In genomic region chr14:96698846-96699543, GRCh38 we compare ENCODE assay signal across 9 cellular contexts.
DNase-seq lines count a peak whose midpoint lies in the region; ATAC-seq and TF ChIP-seq lines count a peak whose summit lies in the region.
"Had no signal": no experiment of that assay in that cellular context is flagged by ENCODE, and none has a peak within 500 bp of the region (broad histone marks: within the 10 kb centered on the region; RNA-seq: fewer than 3 reads in every experiment).

No MANE protein-coding gene starts in this region.

- TF ChIP-seq CTCF in GM12875 (IDR thresholded peaks at IDR 0.05; ENCODE audit: borderline replicate concordance, insufficient read depth, low read depth, low read length): peak; percentile 69

- H3K4me3 Mint-ChIP-seq in memory B cell: no peak overlapping the region

- peaks cover 13% of the 10 kb centered on the region for H3K27me3 Mint-ChIP-seq in memory B cell

- no peaks in the 10 kb centered on the region for H3K4me1 Mint-ChIP-seq in memory B cell

- ATAC-seq in GM21360 (IDR thresholded peaks at IDR 0.05; ENCODE audit: unreplicated experiment): peak; percentile 87
- ATAC-seq in memory B cell (ENCODE audit: low read depth): peak; percentile 86
- ATAC-seq in HG02623 (IDR thresholded peaks at IDR 0.05; ENCODE audit: unreplicated experiment): no peak

- no peak overlapping the region for H3K27ac Mint-ChIP-seq in memory B cell

- H3K36me3 Mint-ChIP-seq in memory B cell: no peaks in the 10 kb centered on the region

- DNase-seq in NCI-H69 (lab: John Stamatoyannopoulos, UW): peak; percentile 12
- DNase-seq in memory B cell (ENCODE audit: low spot score in 2 of 2): peak in 1 of 2 donors; percentile 3
- DNase-seq in NCI-H146 treated with DMSO at 0.1 percent for 48 hours (lab: John Stamatoyannopoulos, UW; ENCODE audit: unreplicated experiment): no peak
- no peak for DNase-seq in NCI-H2171 treated with DMSO at 0.1 percent for 48 hours (lab: John Stamatoyannopoulos, UW)
- DNase-seq: NCI-H2029 had no signal

- peaks cover 2% of the 10 kb centered on the region for H3K9me3 Mint-ChIP-seq in memory B cell

- no peak overlapping the region for H3K4me3 ChIP-seq in GM12875 (ENCODE audit: low read depth, low read length)
- H3K4me3 ChIP-seq: esophagus muscularis mucosa had no signal
